In the genomic region with DNA sequence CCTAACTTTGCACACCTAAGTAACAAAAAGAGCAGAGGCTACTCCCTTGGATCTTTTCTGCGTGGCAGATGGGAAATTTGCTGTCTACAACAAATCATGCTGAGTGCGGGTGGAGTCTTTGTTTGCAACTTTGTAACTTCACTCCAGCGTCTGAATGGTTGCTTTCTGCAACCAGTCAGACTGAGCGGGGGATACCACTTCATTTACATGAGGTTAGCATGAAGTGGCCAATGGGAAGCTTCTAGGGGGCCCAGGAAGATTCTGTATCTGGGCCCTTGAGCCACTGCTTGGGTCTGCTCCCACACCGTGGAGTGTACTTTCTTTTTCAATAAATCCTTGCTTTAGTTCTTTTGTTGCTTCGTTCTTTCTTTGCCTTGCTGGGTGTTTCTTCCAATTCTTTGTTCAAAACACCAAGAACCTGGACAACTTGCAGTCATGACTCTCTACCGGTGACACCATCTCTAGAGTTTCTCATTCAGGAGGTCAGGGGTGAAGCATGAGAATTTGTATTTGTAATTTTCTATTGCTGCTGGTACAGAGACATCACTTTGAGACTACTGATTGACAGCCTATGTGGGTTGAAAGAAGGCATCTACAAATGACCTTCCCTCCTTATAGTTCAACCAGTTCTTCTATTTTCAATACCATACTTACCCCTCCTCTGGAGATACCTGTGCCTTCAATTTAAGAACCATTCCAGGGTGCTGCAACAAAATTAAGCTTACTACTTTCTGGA, we compare ENCODE assay signal across 18 cellular contexts. TPM values are rescaled to one million over a fixed set of nuclear protein-coding genes. Genes with fewer than 3 reads are reported as not detected.
DNase-seq lines count a peak whose midpoint lies in the region; ATAC-seq and TF ChIP-seq lines count a peak whose summit lies in the region.
"Had no signal": no experiment of that assay in that cellular context is flagged by ENCODE, and none has a peak within 500 bp of the region (broad histone marks: within the 10 kb centered on the region; RNA-seq: fewer than 3 reads in every experiment).

No MANE protein-coding gene starts in this region.

- H3K27me3 ChIP-seq in Karpas-422 (ENCODE audit: low read length) (no peaks in the 10 kb centered on the region), testis (no peaks in the 10 kb centered on the region), Caco-2 (replicated peaks; ENCODE audit: control insufficient read depth, insufficient read depth, low read length) (no peaks in the 10 kb centered on the region)
- H3K27me3 ChIP-seq: pancreas, SJSA1, spleen had no signal

- no peaks in the 10 kb centered on the region for H3K9me2 ChIP-seq in Karpas-422 (replicated peaks; ENCODE audit: insufficient read depth, low read length)

- H3K4me1 Mint-ChIP-seq in WTC11 (peaks cover 30% of the 10 kb centered on the region), Caco-2 (ENCODE audit: low read depth, unreplicated experiment) (no peaks in the 10 kb centered on the region)
- no peaks in the 10 kb centered on the region for H3K4me1 Mint-ChIP-seq in activated CD8-positive, alpha-beta T cell treated with anti-CD3 and anti-CD28 coated beads for 36 hours (ENCODE audit: low read depth)

- WGBS in testis, 2 donors, result 23 to 38% methylated on average over 7 of the region's 7 CpGs

- H3K27me3 Mint-ChIP-seq in WTC11 (ENCODE audit: low read depth) (no peaks in the 10 kb centered on the region), Caco-2 (ENCODE audit: insufficient read depth, unreplicated experiment) (peaks cover 4% of the 10 kb centered on the region)
- no peaks in the 10 kb centered on the region for H3K27me3 Mint-ChIP-seq in activated CD8-positive, alpha-beta T cell treated with anti-CD3 and anti-CD28 coated beads for 36 hours

- H3K27ac Mint-ChIP-seq in WTC11, result no peak overlapping the region
- H3K27ac Mint-ChIP-seq in activated CD8-positive, alpha-beta T cell treated with anti-CD3 and anti-CD28 coated beads for 36 hours, result no peak overlapping the region
- H3K27ac Mint-ChIP-seq in Caco-2 (ENCODE audit: unreplicated experiment), result no peak overlapping the region
- H3K27ac Mint-ChIP-seq: activated T-helper 2 cell treated with anti-CD3 and anti-CD28 coated beads, Interferon-gamma antibody, Interleukin-2, Interleukin-4, amounts not matched to agents 10 μg/mL and 5 μg/mL and 100 μg/mL, durations not matched to agents 14 hours and 24 hours and 36 hours had no signal

- CTCF ChIA-PET in WTC11 (lab: Charles Lee) (interaction anchor here (0.6 to 1.5 kb wide), 2 partner anchors 37 to 149 kb away, joined by 3 to 6 read pairs; no protein-coding TSS in a partner anchor), Caco-2 (lab: Charles Lee) (no interaction called here)
- CTCF ChIA-PET in activated CD8-positive, alpha-beta T cell treated with anti-CD3 and anti-CD28 coated beads for 36 hours (lab: Charles Lee), result interaction anchor here (0.5 kb wide), 1 partner anchor 164 kb away, joined by 3 read pairs; no protein-coding TSS in a partner anchor

- peak; percentile 94 for ATAC-seq in WTC11
- ATAC-seq in activated CD8-positive, alpha-beta T cell treated with anti-CD3 and anti-CD28 coated beads for 36 hours, result no peak
- ATAC-seq: activated CD4-positive, CD25-positive, alpha-beta regulatory T cell treated with anti-CD3 and anti-CD28 coated beads, Interleukin-2, amount 50 U/mL, for 24 hours; left colon; pancreas had no signal

- peak overlapping the region; percentile 37; the same call in 1 of the 2 replicates for H2AFZ ChIP-seq in Karpas-422 (ENCODE audit: low read length)

- H3K4me1 ChIP-seq in Karpas-422 (ENCODE audit: low read length), result peaks cover 9% of the 10 kb centered on the region
- no peaks in the 10 kb centered on the region for H3K4me1 ChIP-seq in testis
- H3K4me1 ChIP-seq in Caco-2, result no peaks in the 10 kb centered on the region
- H3K4me1 ChIP-seq: pancreas, SJSA1, spleen had no signal

- peak overlapping the region; percentile 14 for H3K4me2 ChIP-seq in Karpas-422 (ENCODE audit: low read depth, low read length, poor library complexity, severe bottlenecking)

- H3K9me3 ChIP-seq in Karpas-422 (ENCODE audit: low read length) (no peaks in the 10 kb centered on the region), testis (no peaks in the 10 kb centered on the region), Caco-2 (no peaks in the 10 kb centered on the region)
- H3K9me3 ChIP-seq: pancreas, SJSA1, thoracic aorta had no signal

- H4K20me1 ChIP-seq in Karpas-422 (ENCODE audit: insufficient read depth, low read depth, low read length), result no peaks in the 10 kb centered on the region

- H3K36me3 Mint-ChIP-seq in WTC11 (no peaks in the 10 kb centered on the region), Caco-2 (ENCODE audit: insufficient read depth, unreplicated experiment) (no peaks in the 10 kb centered on the region)
- no peaks in the 10 kb centered on the region for H3K36me3 Mint-ChIP-seq in activated CD8-positive, alpha-beta T cell treated with anti-CD3 and anti-CD28 coated beads for 36 hours (ENCODE audit: low read depth)

- DNase-seq in Karpas-422 (peak; percentile 44), WTC11 (ENCODE audit: low spot score) (no peak), iPS DF 19.7 (ENCODE audit: low read depth, low spot score) (peak; percentile 9), testis (peak; percentile 85), Caco-2 (no peak), DMS153 treated with DMSO at 0.1 percent for 48 hours (lab: John Stamatoyannopoulos, UW; ENCODE audit: unreplicated experiment) (no peak)
- DNase-seq in activated CD8-positive, alpha-beta T cell treated with anti-CD3 and anti-CD28 coated beads for 36 hours, result no peak
- DNase-seq: amygdala, cerebellar nuclear complex, left colon, NCI-H2081, NCI-H510A, pancreas, spleen had no signal

- H3K4me3 ChIP-seq in Karpas-422 (ENCODE audit: low read length), result 0 out of 2 replicates have a peak overlapping the region, but pooled peaks have one; percentile 8
- H3K4me3 ChIP-seq in testis, result no peak overlapping the region
- no peak overlapping the region for H3K4me3 ChIP-seq in Caco-2 (ENCODE audit: low read depth, low read length)
- H3K4me3 ChIP-seq: pancreas, SJSA1, spleen, thoracic aorta had no signal

- H3K27ac ChIP-seq in Karpas-422 (ENCODE audit: low read length) (no peak overlapping the region), testis (no peak overlapping the region)
- H3K27ac ChIP-seq: pancreas, SJSA1, spleen, thoracic aorta had no signal

- TF ChIP-seq POLR2A in testis (IDR thresholded peaks at IDR 0.05), result no peak

- H3K9me3 Mint-ChIP-seq in WTC11 (peaks cover 12% of the 10 kb centered on the region), Caco-2 (ENCODE audit: unreplicated experiment) (no peaks in the 10 kb centered on the region)
- H3K9me3 Mint-ChIP-seq in activated CD8-positive, alpha-beta T cell treated with anti-CD3 and anti-CD28 coated beads for 36 hours, result no peaks in the 10 kb centered on the region
- H3K9me3 Mint-ChIP-seq: activated T-helper 2 cell treated with anti-CD3 and anti-CD28 coated beads, Interferon-gamma antibody, Interleukin-2, Interleukin-4, amounts not matched to agents 10 μg/mL and 5 μg/mL and 100 μg/mL, durations not matched to agents 14 hours and 24 hours and 36 hours had no signal

- H3K4me3 Mint-ChIP-seq in WTC11 (no peak overlapping the region), Caco-2 (ENCODE audit: unreplicated experiment) (no peak overlapping the region)
- no peak overlapping the region for H3K4me3 Mint-ChIP-seq in activated CD8-positive, alpha-beta T cell treated with anti-CD3 and anti-CD28 coated beads for 36 hours

- H3K9ac ChIP-seq in Karpas-422 (ENCODE audit: low read length), result 0 out of 2 replicates have a peak overlapping the region, but pooled peaks have one; percentile 2

- POLR2A ChIA-PET in WTC11 (lab: Charles Lee) (interaction anchor here (0.6 kb wide), 1 partner anchor 854 kb away, joined by 3 read pairs; no protein-coding TSS in a partner anchor), Caco-2 (lab: Charles Lee) (no interaction called here)
- POLR2A ChIA-PET in activated CD8-positive, alpha-beta T cell treated with anti-CD3 and anti-CD28 coated beads for 36 hours (lab: Charles Lee), result no interaction called here

- no TSS peak for BruUV-seq in Caco-2 (replicated peaks; lab: Mats Ljungman, UMichigan)

- H3K79me2 ChIP-seq in Karpas-422 (ENCODE audit: low read length), result no peaks in the 10 kb centered on the region

- H3K36me3 ChIP-seq in Karpas-422 (ENCODE audit: insufficient read depth, low read length), result no peaks in the 10 kb centered on the region
- H3K36me3 ChIP-seq in testis (ENCODE audit: low read depth, missing control alignments), result no peaks in the 10 kb centered on the region
- no peaks in the 10 kb centered on the region for H3K36me3 ChIP-seq in Caco-2 (ENCODE audit: control insufficient read depth, insufficient read depth, low read length)
- H3K36me3 ChIP-seq: pancreas, SJSA1, spleen, thoracic aorta had no signal

- intact Hi-C loops in testis (cut with DNase I; ENCODE audit: low total_unique reads), result no loop called here
- intact Hi-C loops in activated CD8-positive, alpha-beta T cell treated with anti-CD3 and anti-CD28 coated beads for 36 hours (cut with micrococcal nuclease), result no loop called here
- intact Hi-C loops in Caco-2 (cut with micrococcal nuclease; ENCODE audit: unreplicated experiment), result loop anchor here (10.0 kb wide), 1 partner anchor 93 kb away; no protein-coding TSS in a partner anchor

- TF ChIP-seq CTCF in WTC11 (IDR thresholded peaks at IDR 0.05), result no peak
- TF ChIP-seq CTCF in testis (IDR thresholded peaks at IDR 0.05), result no peak
- TF ChIP-seq CTCF in activated CD8-positive, alpha-beta T cell treated with anti-CD3 and anti-CD28 coated beads for 36 hours (IDR thresholded peaks at IDR 0.05), result no peak
- TF ChIP-seq CTCF in Caco-2 (IDR thresholded peaks at IDR 0.05; ENCODE audit: insufficient read depth in 1 of 2, low read depth in 1 of 2, low read length in 1 of 2, severe bottlenecking in 1 of 2, unreplicated experiment in 1 of 2), result no peak

TF ChIP-seq in WTC11, 78 proteins besides CTCF, POLR2A, EP300 and RAD21 (continues in another document):
- no peak for TF ChIP-seq ATF1 (CRISPR knock-in tag; IDR thresholded peaks at IDR 0.05)

RNA-seq across cellular contexts. Expression of a gene that starts 55.8 kb away (rescaled TPM):
- 13.2 and 52.9 TPM in 2 replicates for total RNA-seq in Karpas-422 (2014; rRNA removed; shearing (Covaris generic); ENCODE audit: low replicate concordance)
- 24.1 to 25.7 TPM (median 25.4 TPM) in 3 replicates for total RNA-seq in WTC11 (2021)
- total RNA-seq in testis, result 10 to 100 TPM; 39.8 to 40.9 TPM
- polyA plus RNA-seq in testis (ENCODE audit: insufficient read depth, low read depth, low replicate concordance), result 14.3 TPM
- 10 to 100 TPM; 24.9 to 27.2 TPM for total RNA-seq in activated CD8-positive, alpha-beta T cell treated with anti-CD3 and anti-CD28 coated beads for 36 hours
- 29.2 and 36.3 TPM in 2 replicates for total RNA-seq in Caco-2 (2022)

Comparison
In these comparisons a context has a peak if more than half of its experiments do, and no peak if none do; other contexts are left out.
1. DNase-seq: peak in Karpas-422 (single experiment), iPS DF 19.7 (single experiment) and testis (single experiment); none in WTC11 (single experiment), activated CD8-positive, alpha-beta T cell treated with anti-CD3 and anti-CD28 coated beads for 36 hours (single experiment), Caco-2 (0 of 2) and DMS153 treated with DMSO at 0.1 percent for 48 hours (single experiment).